ENCODE assay signal across 24 cellular contexts in genomic region chr16:414395-415169, GRCh38. TPM values are rescaled to one million over a fixed set of nuclear protein-coding genes. Genes with fewer than 3 reads are reported as not detected.
A peak's percentile ranks its signal among the peaks of the same experiment; 100 is the strongest.
DNase-seq lines count a peak whose midpoint lies in the region; ATAC-seq and TF ChIP-seq lines count a peak whose summit lies in the region.
"Had no signal": no experiment of that assay in that cellular context is flagged by ENCODE, and none has a peak within 500 bp of the region (broad histone marks: within the 10 kb centered on the region; RNA-seq: fewer than 3 reads in every experiment).

No MANE protein-coding gene starts in this region.

- no peak overlapping the region for H3K27ac ChIP-seq in osteoblast (ENCODE audit: low read depth, low read length)
- H3K27ac ChIP-seq: HL-60, thoracic aorta had no signal

- H3K27me3 Mint-ChIP-seq in osteocyte (ENCODE audit: unreplicated experiment): no peaks in the 10 kb centered on the region
- H3K27me3 Mint-ChIP-seq: activated CD4-positive, alpha-beta T cell treated with anti-CD3 and anti-CD28 coated beads for 36 hours; activated T-cell treated with anti-CD3 and anti-CD28 coated beads, Interleukin-2, amount 50 U/mL, for 24 hours had no signal

- TF ChIP-seq CTCF in osteoblast (IDR thresholded peaks at IDR 0.05; ENCODE audit: extremely low read depth, low read depth, low read length) (no peak), osteocyte (IDR thresholded peaks at IDR 0.05) (no peak), GM20000 (IDR thresholded peaks at IDR 0.05; ENCODE audit: extremely low read depth, missing control alignments) (no peak)

- peaks cover 7% of the 10 kb centered on the region for H3K36me3 Mint-ChIP-seq in osteocyte (ENCODE audit: unreplicated experiment)
- H3K36me3 Mint-ChIP-seq: CD8-positive, alpha-beta memory T cell had no signal

- H3K36me3 ChIP-seq in osteoblast (ENCODE audit: insufficient read depth, low read length): peaks cover 11% of the 10 kb centered on the region

- H3K4me2 ChIP-seq in osteoblast (ENCODE audit: insufficient read depth, low read length): no peak overlapping the region

- H3K27ac Mint-ChIP-seq in osteocyte (ENCODE audit: unreplicated experiment): no peak overlapping the region
- H3K27ac Mint-ChIP-seq: activated CD4-positive, alpha-beta T cell treated with anti-CD3 and anti-CD28 coated beads for 36 hours; activated T-cell treated with anti-CD3 and anti-CD28 coated beads, Interleukin-2, amount 50 U/mL, for 24 hours; CD8-positive, alpha-beta memory T cell had no signal

- no peak overlapping the region for H3K4me3 Mint-ChIP-seq in osteocyte (ENCODE audit: unreplicated experiment)
- H3K4me3 Mint-ChIP-seq: activated CD4-positive, alpha-beta T cell treated with anti-CD3 and anti-CD28 coated beads for 36 hours; activated T-cell treated with anti-CD3 and anti-CD28 coated beads, Interleukin-2, amount 50 U/mL, for 24 hours; CD8-positive, alpha-beta memory T cell had no signal

- peak; percentile 14 for ATAC-seq in esophagus mucosa
- ATAC-seq: activated CD4-positive, alpha-beta T cell treated with anti-CD3 and anti-CD28 coated beads for 36 hours had no signal

- H3K4me1 Mint-ChIP-seq in osteocyte (ENCODE audit: unreplicated experiment): peaks cover 2% of the 10 kb centered on the region
- H3K4me1 Mint-ChIP-seq: activated CD4-positive, alpha-beta T cell treated with anti-CD3 and anti-CD28 coated beads for 36 hours; CD8-positive, alpha-beta memory T cell had no signal

- no peaks in the 10 kb centered on the region for H3K9me3 ChIP-seq in osteoblast (ENCODE audit: low read depth, low read length)
- H3K9me3 ChIP-seq: thoracic aorta had no signal

- H3K4me1 ChIP-seq in osteoblast (ENCODE audit: insufficient read depth, low read length): no peaks in the 10 kb centered on the region

- no peak overlapping the region for H3K4me3 ChIP-seq in osteoblast (ENCODE audit: insufficient read depth, low read length)
- H3K4me3 ChIP-seq: thoracic aorta had no signal

- DNase-seq in GM03348 (ENCODE audit: low spot score) (peak; percentile 36), NCI-H226 (peak; percentile 22), osteoblast (ENCODE audit: insufficient read length, low spot score, missing footprints) (peak; percentile 75), hepatic stellate cell (ENCODE audit: low spot score) (no peak), osteocyte (ENCODE audit: extremely low spot score, unreplicated experiment) (no peak), GM20000 (ENCODE audit: low spot score) (no peak)
- DNase-seq: activated CD4-positive, alpha-beta T cell treated with anti-CD3 and anti-CD28 coated beads for 36 hours; activated CD8-positive, alpha-beta memory T cell treated with anti-CD3 and anti-CD28 coated beads for 24 hours; activated naive CD4-positive, alpha-beta T cell; activated T-cell treated with anti-CD3 and anti-CD28 coated beads, Interleukin-2, amount 50 U/mL, for 24 hours; AML-193; amniotic stem cell; central memory CD4-positive, alpha-beta T cell; GOT3; hypothalamus; NCI-H1694; NCI-H526 treated with DMSO at 0.1 percent for 48 hours; stimulated activated CD4-positive, alpha-beta T cell treated with anti-CD3 and anti-CD28 coated beads, Interleukin-4, amount 100 ng/mL, for 24 hours; stimulated activated naive CD4-positive, alpha-beta T cell treated with Interleukin-2 at 50 U/mL for 16 hours; T-helper 1 cell had no signal

- H3K27me3 ChIP-seq in osteoblast (ENCODE audit: insufficient read depth, low read length): no peaks in the 10 kb centered on the region

- H4K20me1 ChIP-seq in osteoblast (ENCODE audit: insufficient read depth, low read length): no peaks in the 10 kb centered on the region

- H2AFZ ChIP-seq in osteoblast (ENCODE audit: low read length): no peak overlapping the region

- no peaks in the 10 kb centered on the region for H3K79me2 ChIP-seq in osteoblast (ENCODE audit: insufficient read depth, low read length)

- H3K9me3 Mint-ChIP-seq in osteocyte (ENCODE audit: unreplicated experiment): no peaks in the 10 kb centered on the region
- H3K9me3 Mint-ChIP-seq: activated T-cell treated with anti-CD3 and anti-CD28 coated beads, Interleukin-2, amount 50 U/mL, for 24 hours; CD8-positive, alpha-beta memory T cell had no signal

RNA-seq across cellular contexts. Expression of gene RAB11FIP3, which starts 10.9 kb away (rescaled TPM):
- total RNA-seq in esophagus mucosa: 6.3 TPM
- 22.7 and 25.3 TPM in 2 replicates for total RNA-seq in osteoblast
- 60.2 and 65.2 TPM in 2 replicates for total RNA-seq in osteocyte

RNA-seq across cellular contexts. Expression of gene DECR2, which starts 12.9 kb away (rescaled TPM):
- total RNA-seq in esophagus mucosa: 8.4 TPM
- 18.1 and 24.5 TPM in 2 replicates for total RNA-seq in osteoblast
- 23.4 and 23.9 TPM in 2 replicates for total RNA-seq in osteocyte

RNA-seq across cellular contexts. Expression of gene NME4, which starts 17.6 kb away (rescaled TPM):
- 25.3 TPM for total RNA-seq in esophagus mucosa
- 77.2 and 83.6 TPM in 2 replicates for total RNA-seq in osteoblast
- 148 and 157 TPM in 2 replicates for total RNA-seq in osteocyte

RNA-seq across cellular contexts. Expression of gene PGAP6, which starts 32.8 kb away (rescaled TPM):
- total RNA-seq in esophagus mucosa (14.5 TPM), osteoblast (40.1 and 54.3 TPM in 2 replicates), osteocyte (59.3 and 61.6 TPM in 2 replicates)

RNA-seq across cellular contexts. Expression of gene MRPL28, which starts 44.2 kb away (rescaled TPM):
- total RNA-seq in esophagus mucosa: 50.8 TPM
- total RNA-seq in osteoblast: 50.7 and 55.4 TPM in 2 replicates
- total RNA-seq in osteocyte: 71.7 and 74.3 TPM in 2 replicates

Comparison
In these comparisons a context has a peak if more than half of its experiments do, and no peak if none do; other contexts are left out.
1. DNase-seq: peak in GM03348 (single experiment), NCI-H226 (single experiment) and osteoblast (single experiment); none in hepatic stellate cell (single experiment), osteocyte (single experiment) and GM20000 (single experiment).